ENCODE assay signal across 7 cellular contexts in genomic region chr10:21217748-21218367, GRCh38.
"Had no signal": no experiment of that assay in that cellular context is flagged by ENCODE, and none has a peak within 500 bp of the region (broad histone marks: within the 10 kb centered on the region; RNA-seq: fewer than 3 reads in every experiment).

No MANE protein-coding gene starts in this region.

- ATAC-seq: HepG2 had no signal

- DNase-seq: IMR-90, KBM-7, KG1 had no signal

- H3K4me3 Mint-ChIP-seq: IgD-negative memory B cell had no signal

- H3K27ac ChIP-seq: HL-60 had no signal

- H3K36me3 Mint-ChIP-seq: IgD-negative memory B cell had no signal

- FAIRE-seq: HepG2, HTR-8/SVneo had no signal

- H3K27ac Mint-ChIP-seq: IgD-negative memory B cell had no signal

- H3K4me1 Mint-ChIP-seq: IgD-negative memory B cell had no signal
